In genomic region chr1:109618614-109619404, GRCh38 we compare ENCODE assay signal across 9 cellular contexts. TPM values are rescaled to one million over a fixed set of nuclear protein-coding genes. Genes with fewer than 3 reads are reported as not detected.
DNase-seq lines count a peak whose midpoint lies in the region; ATAC-seq, FAIRE-seq and TF ChIP-seq lines count a peak whose summit lies in the region.
"Had no signal": no experiment of that assay in that cellular context is flagged by ENCODE, and none has a peak within 500 bp of the region (broad histone marks: within the 10 kb centered on the region; RNA-seq: fewer than 3 reads in every experiment).

No MANE protein-coding gene starts in this region.

- no peaks in the 10 kb centered on the region for H3K36me3 ChIP-seq in body of pancreas (replicated peaks in 1 of 2; ENCODE audit: insufficient read depth in 1 of 2, low read depth in 2 of 2)

- H3K9me3 ChIP-seq in body of pancreas (no peaks in the 10 kb centered on the region), mononuclear cell (ENCODE audit: low read depth, low read length) (no peaks in the 10 kb centered on the region)

- no peaks in the 10 kb centered on the region for H3K27me3 ChIP-seq in body of pancreas
- H3K27me3 ChIP-seq in mononuclear cell (ENCODE audit: insufficient read depth, low read length), result no peaks in the 10 kb centered on the region

- TF ChIP-seq CTCF in 22Rv1 (IDR thresholded peaks at IDR 0.05), result no peak
- TF ChIP-seq CTCF in body of pancreas (IDR thresholded peaks at IDR 0.05), result no peak
- no peak for TF ChIP-seq CTCF in lower leg skin (IDR thresholded peaks at IDR 0.05)

- no peak for TF ChIP-seq POLR2A in body of pancreas (IDR thresholded peaks at IDR 0.05)
- no peak for TF ChIP-seq POLR2A in lower leg skin (IDR thresholded peaks at IDR 0.05)

- peaks cover 39% of the 10 kb centered on the region for H3K4me1 ChIP-seq in body of pancreas
- peaks cover 87% of the 10 kb centered on the region for H3K4me1 ChIP-seq in mononuclear cell (ENCODE audit: insufficient read depth, low read length)

- DNase-seq in body of pancreas, result peak in 2 of 4 donors; percentile 47 to 56
- DNase-seq in lower leg skin (ENCODE audit: low spot score in 2 of 2), result no peak
- DNase-seq in HTR-8/SVneo (ENCODE audit: insufficient read length, low spot score), result no peak

- WGBS in body of pancreas, 2 donors, result 17 to 20% methylated on average over 5 of the region's 5 CpGs
- 56 to 58% methylated on average over 5 of the region's 5 CpGs for WGBS in lower leg skin, 2 donors

- H3K4me3 ChIP-seq in body of pancreas, result no peak overlapping the region
- H3K4me3 ChIP-seq in mononuclear cell (ENCODE audit: low read length), result peak overlapping the region; percentile 61
- H3K4me3 ChIP-seq in lower leg skin (ENCODE audit: low read depth, poor library complexity, severe bottlenecking), result no peak overlapping the region

- H3K27ac ChIP-seq in 22Rv1, result peak overlapping the region; percentile 84
- peak overlapping the region; percentile 46 to 85 (median 82) for H3K27ac ChIP-seq in body of pancreas

- no peak for FAIRE-seq in HTR-8/SVneo (lab: Jason Lieb, UNC)

- peak; percentile 2 for ATAC-seq in HG03066 (IDR thresholded peaks at IDR 0.05; ENCODE audit: low read depth, unreplicated experiment)
- peak; percentile 32 for ATAC-seq in body of pancreas
- no peak for ATAC-seq in HG02840 (IDR thresholded peaks at IDR 0.05; ENCODE audit: low FRiP score, unreplicated experiment)
- ATAC-seq in HG02610 (IDR thresholded peaks at IDR 0.05; ENCODE audit: unreplicated experiment), result no peak

- intact Hi-C loops in body of pancreas (cut with DNase I), result no loop called here
- intact Hi-C loops in lower leg skin (cut with DNase I; ENCODE audit: low total_unique reads), result loop anchor here (10.0 kb wide), 1 partner anchor 54 kb away; no protein-coding TSS in a partner anchor

RNA-seq across cellular contexts. Expression of gene GNAT2, which starts 0.6 kb away (rescaled TPM):
- total RNA-seq in body of pancreas (not detected), mononuclear cell (not detected), lower leg skin (not detected)
- total RNA-seq: NCI-H460 had no signal

RNA-seq across cellular contexts. Expression of gene AMPD2, which starts 0.8 kb away (rescaled TPM):
- total RNA-seq in body of pancreas (100 to 1,000 TPM in 1 of 2 donors, 10 to 100 TPM in 1; 22.1 to 111 TPM), mononuclear cell (108 TPM), lower leg skin (10 to 100 TPM; 30.9 to 62.1 (median 40.7) TPM)

RNA-seq across cellular contexts. Expression of gene GSTM4, which starts 37.1 kb away (rescaled TPM):
- total RNA-seq in body of pancreas (10 to 100 TPM; 24.1 to 37.2 TPM), mononuclear cell (8.4 TPM), lower leg skin (10 to 100 TPM; 13.4 to 23.3 (median 19.1) TPM)

RNA-seq across cellular contexts. Expression of gene GSTM2, which starts 49.0 kb away (rescaled TPM):
- total RNA-seq in body of pancreas (10 to 100 TPM; 51.1 to 60.6 TPM), mononuclear cell (16.1 TPM), lower leg skin (100 to 1,000 TPM in 1 of 4 donors, 10 to 100 TPM in 3; 48.1 to 183 (median 57.2) TPM)

Comparison
In these comparisons a context has a peak if more than half of its experiments do, and no peak if none do; other contexts are left out.
1. ATAC-seq: peak in HG03066 (single experiment) and body of pancreas (single experiment); none in HG02840 (single experiment) and HG02610 (single experiment).